7 cellular contexts compared by ENCODE assay signal in genomic region chr17:27381007-27381501, GRCh38.
DNase-seq lines count a peak whose midpoint lies in the region; ATAC-seq, FAIRE-seq and TF ChIP-seq lines count a peak whose summit lies in the region.

No MANE protein-coding gene starts in this region.

- H3F3A ChIP-seq in PC-9 (ENCODE audit: insufficient read depth, low read depth) = peaks cover 31% of the 10 kb centered on the region

- H3K9me2 ChIP-seq in PC-9 (ENCODE audit: insufficient read depth) = no peaks in the 10 kb centered on the region

- ATAC-seq in activated T-cell treated with anti-CD3 and anti-CD28 coated beads, Interleukin-2, amount 50 U/mL, for 72 hours (replicated peaks in 1 of 2) = peak; percentile 90 to 92

- peaks cover 46% of the 10 kb centered on the region for H3K4me1 ChIP-seq in PC-9 (replicated peaks; ENCODE audit: insufficient read depth)
- peaks cover 0 to 39% (median 25%) of the 10 kb centered on the region in 4 donors for H3K4me1 ChIP-seq in tibial artery

- TF ChIP-seq POLR2A in GM12892 (IDR thresholded peaks at IDR 0.05; ENCODE audit: low read depth, low read length) = no peak

- H2AFZ ChIP-seq in PC-9 = no peak overlapping the region

- peaks cover 14% of the 10 kb centered on the region for H3K4me1 Mint-ChIP-seq in activated T-cell treated with anti-CD3 and anti-CD28 coated beads, Interleukin-2, amount 50 U/mL, for 72 hours (ENCODE audit: low read depth)
- peaks cover 67% of the 10 kb centered on the region for H3K4me1 Mint-ChIP-seq in osteocyte (ENCODE audit: unreplicated experiment)

- H4K20me1 ChIP-seq in PC-9 (ENCODE audit: insufficient read depth) = no peaks in the 10 kb centered on the region

- peaks cover 41% of the 10 kb centered on the region for H3K27me3 Mint-ChIP-seq in activated T-cell treated with anti-CD3 and anti-CD28 coated beads, Interleukin-2, amount 50 U/mL, for 72 hours (ENCODE audit: low read depth)
- no peaks in the 10 kb centered on the region for H3K27me3 Mint-ChIP-seq in osteocyte (ENCODE audit: unreplicated experiment)

- peak overlapping the region; percentile 78 for H3K4me2 ChIP-seq in PC-9

- intact Hi-C loops in PC-9 (cut with micrococcal nuclease; ENCODE audit: unreplicated experiment) = no loop called here
- intact Hi-C loops in tibial artery (cut with DNase I; ENCODE audit: low total_unique reads) = loop anchor here (10.0 kb wide), 1 partner anchor 54 kb away; no protein-coding TSS in a partner anchor

- H3K9me3 ChIP-seq in PC-9 (ENCODE audit: insufficient read depth, low read depth) = no peaks in the 10 kb centered on the region
- no peaks in the 10 kb centered on the region for H3K9me3 ChIP-seq in tibial artery

- no peaks in the 10 kb centered on the region for H3K36me3 Mint-ChIP-seq in activated T-cell treated with anti-CD3 and anti-CD28 coated beads, Interleukin-2, amount 50 U/mL, for 72 hours (ENCODE audit: insufficient read depth in 2 of 2)
- no peaks in the 10 kb centered on the region for H3K36me3 Mint-ChIP-seq in osteocyte (ENCODE audit: unreplicated experiment)

- FAIRE-seq in GM12892 (lab: Jason Lieb, UNC) = peak; percentile 63

- H3K79me2 ChIP-seq in PC-9 (ENCODE audit: low read depth) = no peaks in the 10 kb centered on the region

- H3K27ac ChIP-seq in PC-9 (no peak overlapping the region), tibial artery (peak overlapping the region in 1 of 2 donors; percentile 60)

- peak; percentile 65 for TF ChIP-seq CTCF in PC-9 (conservative IDR thresholded peaks at IDR 0.05)
- TF ChIP-seq CTCF in fibroblast of villous mesenchyme (IDR thresholded peaks at IDR 0.05; ENCODE audit: insufficient read depth, low read depth, low read length) = peak; percentile 81
- peak; percentile 82 for TF ChIP-seq CTCF in osteocyte (IDR thresholded peaks at IDR 0.05)
- TF ChIP-seq CTCF in tibial artery (IDR thresholded peaks at IDR 0.05) = peak; percentile 76 to 84

- POLR2A ChIA-PET in PC-9 (lab: Charles Lee; ENCODE audit: unreplicated experiment) = no interaction called here

- no peaks in the 10 kb centered on the region for H3K27me3 ChIP-seq in PC-9 (ENCODE audit: insufficient read depth, low read depth)
- H3K27me3 ChIP-seq in tibial artery = no peaks in the 10 kb centered on the region

- no peaks in the 10 kb centered on the region for H3K9me3 Mint-ChIP-seq in activated T-cell treated with anti-CD3 and anti-CD28 coated beads, Interleukin-2, amount 50 U/mL, for 72 hours
- H3K9me3 Mint-ChIP-seq in osteocyte (ENCODE audit: unreplicated experiment) = no peaks in the 10 kb centered on the region

- H3K4me3 Mint-ChIP-seq in activated T-cell treated with anti-CD3 and anti-CD28 coated beads, Interleukin-2, amount 50 U/mL, for 72 hours = no peak overlapping the region
- H3K4me3 Mint-ChIP-seq in osteocyte (ENCODE audit: unreplicated experiment) = no peak overlapping the region

- CTCF ChIA-PET in PC-9 (lab: Charles Lee) = interaction anchor here (0.6 to 1.1 kb wide), 2 partner anchors 19 to 27 kb away, joined by 4 to 6 read pairs; no protein-coding TSS in a partner anchor

- DNase-seq in GM12892 (ENCODE audit: insufficient read length) (peak; percentile 86), HT1080 (ENCODE audit: low read depth) (peak; percentile 15), PC-9 (peak in 1 of 2 experiments; percentile 52), fibroblast of villous mesenchyme (ENCODE audit: low read depth) (peak; percentile 45), osteocyte (ENCODE audit: extremely low spot score, unreplicated experiment) (peak; percentile 88), tibial artery (peak; percentile 40 to 77)
- DNase-seq in activated T-cell treated with anti-CD3 and anti-CD28 coated beads, Interleukin-2, amount 50 U/mL, for 72 hours = peak; percentile 86 to 91

- no TSS peak for BruUV-seq in PC-9 (replicated peaks; lab: Mats Ljungman, UMichigan)

- H3K27ac Mint-ChIP-seq in activated T-cell treated with anti-CD3 and anti-CD28 coated beads, Interleukin-2, amount 50 U/mL, for 72 hours = no peak overlapping the region
- peak overlapping the region; percentile 85 for H3K27ac Mint-ChIP-seq in osteocyte (ENCODE audit: unreplicated experiment)

- no peaks in the 10 kb centered on the region for H3K36me3 ChIP-seq in PC-9 (ENCODE audit: low read depth)
- H3K36me3 ChIP-seq in tibial artery = no peaks in the 10 kb centered on the region

- no peak overlapping the region for H3K4me3 ChIP-seq in PC-9
- H3K4me3 ChIP-seq in fibroblast of villous mesenchyme (ENCODE audit: low read depth, low read length) = no peak overlapping the region
- H3K4me3 ChIP-seq in tibial artery = no peak overlapping the region
